ENCODE assay signal across 22 cellular contexts in genomic region chr4:8507624-8508023, GRCh38.
DNase-seq lines count a peak whose midpoint lies in the region; ATAC-seq and TF ChIP-seq lines count a peak whose summit lies in the region.
"Had no signal": no experiment of that assay in that cellular context is flagged by ENCODE, and none has a peak within 500 bp of the region (broad histone marks: within the 10 kb centered on the region; RNA-seq: fewer than 3 reads in every experiment).

No MANE protein-coding gene starts in this region.

- no peak overlapping the region for H3K9ac ChIP-seq in mammary epithelial cell (ENCODE audit: insufficient read depth, low read length)

- H3K9me3 ChIP-seq in breast epithelium (no peaks in the 10 kb centered on the region), mammary epithelial cell (replicated peaks; ENCODE audit: insufficient read depth, low read length) (no peaks in the 10 kb centered on the region), uterus (no peaks in the 10 kb centered on the region), mucosa of descending colon (no peaks in the 10 kb centered on the region)

- no peak overlapping the region for H3K4me2 ChIP-seq in mammary epithelial cell (ENCODE audit: insufficient read depth, low read depth, low read length)
- H3K4me2 ChIP-seq: GM23338 had no signal

- H3K36me3 ChIP-seq in breast epithelium (no peaks in the 10 kb centered on the region), mammary epithelial cell (ENCODE audit: insufficient read depth, low read length) (no peaks in the 10 kb centered on the region), uterus (no peaks in the 10 kb centered on the region), mucosa of descending colon (ENCODE audit: low read depth) (no peaks in the 10 kb centered on the region)

- ATAC-seq in HG02678 (IDR thresholded peaks at IDR 0.05; ENCODE audit: unreplicated experiment) = no peak
- no peak for ATAC-seq in mucosa of descending colon

- dilution Hi-C loops in mammary epithelial cell (cut with HindIII; ENCODE audit: low sequenced_read_pairs) = no loop called here

- no TSS peak for BruUV-seq in mammary epithelial cell (replicated peaks; lab: Mats Ljungman, UMichigan)

- CTCF ChIA-PET in mammary epithelial cell (lab: Charles Lee; ENCODE audit: low non-redundant PET) = no interaction called here

- H3K27ac ChIP-seq in breast epithelium (peak overlapping the region; percentile 89 to 96), mammary epithelial cell (ENCODE audit: insufficient read depth, low read depth, low read length) (no peak overlapping the region), uterus (peak overlapping the region; percentile 73 to 86)

- DNase-seq in breast epithelium (ENCODE audit: low spot score in 2 of 2) = no peak
- no peak for DNase-seq in mammary epithelial cell
- peak; percentile 15 for DNase-seq in fibroblast of mammary gland (ENCODE audit: low read depth)
- peak; percentile 76 for DNase-seq in posterior vena cava (ENCODE audit: low spot score)
- DNase-seq in uterus = no peak
- DNase-seq in mucosa of descending colon = no peak
- DNase-seq in kidney tubule cell (ENCODE audit: low spot score) = no peak
- DNase-seq: 8988T; activated CD4-positive, alpha-beta T cell treated with anti-CD3 and anti-CD28 coated beads, Interleukin-2, amount 50 U/mL, for 1 hour; activated CD8-positive, alpha-beta memory T cell treated with anti-CD3 and anti-CD28 coated beads, Interleukin-2, amount 50 U/mL, for 48 hours; activated naive CD4-positive, alpha-beta T cell; aorta; Calu3; hippocampal formation; NCI-H1105; NCI-H2081 treated with DMSO at 0.1 percent for 48 hours; NCI-H526 treated with DMSO at 0.1 percent for 48 hours; OCI-M1; SHP77 treated with DMSO at 0.1 percent for 48 hours; stimulated activated naive CD4-positive, alpha-beta T cell had no signal

- WGBS in mammary epithelial cell (ENCODE audit: low coverage, missing lambda C conversion rate) = 49% methylated on average over 2 of the region's 9 CpGs

- H3K4me3 ChIP-seq in breast epithelium (no peak overlapping the region), mammary epithelial cell (replicated peaks in 1 of 3; ENCODE audit: insufficient read depth in 1 of 3, low read depth in 2 of 3, low read length in 3 of 3) (no peak overlapping the region), fibroblast of mammary gland (ENCODE audit: control insufficient read depth, low read depth, low read length) (no peak overlapping the region), uterus (no peak overlapping the region), mucosa of descending colon (no peak overlapping the region)
- H3K4me3 ChIP-seq: GM23338 had no signal

- H2AFZ ChIP-seq in mammary epithelial cell (ENCODE audit: low read depth, low read length) = no peak overlapping the region
- H2AFZ ChIP-seq: GM23338 had no signal

- intact Hi-C loops in breast epithelium (cut with DNase I; ENCODE audit: low total_unique reads) (no loop called here), mammary epithelial cell (cut with micrococcal nuclease) (no loop called here), posterior vena cava (cut with DNase I) (no loop called here), uterus (cut with DNase I; ENCODE audit: low total_unique reads) (no loop called here), mucosa of descending colon (cut with DNase I, micrococcal nuclease) (no loop called here)

- H3K4me1 ChIP-seq in breast epithelium (peaks cover 12 to 26% of the 10 kb centered on the region in 2 donors), mammary epithelial cell (ENCODE audit: insufficient read depth, low read length) (peaks cover 5% of the 10 kb centered on the region), uterus (peaks cover 6 to 10% of the 10 kb centered on the region in 2 donors), mucosa of descending colon (ENCODE audit: low read depth) (no peaks in the 10 kb centered on the region)

- H3K79me2 ChIP-seq in mammary epithelial cell (ENCODE audit: insufficient read depth, low read length) = no peaks in the 10 kb centered on the region

- no peaks in the 10 kb centered on the region for H3K27me3 ChIP-seq in breast epithelium
- H3K27me3 ChIP-seq in mammary epithelial cell (ENCODE audit: insufficient read depth, low read length) = no peaks in the 10 kb centered on the region
- H3K27me3 ChIP-seq in uterus = no peaks in the 10 kb centered on the region

- no peak for TF ChIP-seq CTCF in breast epithelium (IDR thresholded peaks at IDR 0.05)
- TF ChIP-seq CTCF in mammary epithelial cell (conservative IDR thresholded peaks at IDR 0.05 in 1 of 2, IDR thresholded peaks at IDR 0.05 in 1 of 2; ENCODE audit: extremely low read depth in 1 of 2, insufficient read depth in 1 of 2, low read depth in 1 of 2, low read length in 2 of 2) = no peak
- TF ChIP-seq CTCF in fibroblast of mammary gland (conservative IDR thresholded peaks at IDR 0.05; ENCODE audit: control insufficient read depth, insufficient read depth, low read depth, low read length) = no peak
- no peak for TF ChIP-seq CTCF in uterus (IDR thresholded peaks at IDR 0.05)
- TF ChIP-seq CTCF in mucosa of descending colon (IDR thresholded peaks at IDR 0.05) = no peak

- no peak for TF ChIP-seq POLR2A in breast epithelium (IDR thresholded peaks at IDR 0.05)
- no peak for TF ChIP-seq POLR2A in uterus (IDR thresholded peaks at IDR 0.05)

- in situ Hi-C loops in mammary epithelial cell (cut with MboI; ENCODE audit: low sequenced_read_pairs in 2 of 2) = no loop called here

- no peaks in the 10 kb centered on the region for H4K20me1 ChIP-seq in mammary epithelial cell (ENCODE audit: insufficient read depth, low read length)

Comparison
In these comparisons a context has a peak if more than half of its experiments do, and no peak if none do; other contexts are left out.
1. DNase-seq: peak in fibroblast of mammary gland (single experiment) and posterior vena cava (single experiment); none in breast epithelium (0 of 2), mammary epithelial cell (single experiment), uterus (0 of 2), mucosa of descending colon (0 of 3) and kidney tubule cell (single experiment).